Comparison of ENCODE assay signal across 12 cellular contexts in genomic region chr12:69509308-69509736, GRCh38. TPM values are rescaled to one million over a fixed set of nuclear protein-coding genes. Genes with fewer than 3 reads are reported as not detected.
DNase-seq lines count a peak whose midpoint lies in the region; TF ChIP-seq lines count a peak whose summit lies in the region.
"Had no signal": no experiment of that assay in that cellular context is flagged by ENCODE, and none has a peak within 500 bp of the region (broad histone marks: within the 10 kb centered on the region; RNA-seq: fewer than 3 reads in every experiment).

No MANE protein-coding gene starts in this region.

- peak overlapping the region; percentile 62 for H3K4me2 ChIP-seq in osteoblast (ENCODE audit: insufficient read depth, low read length)

- H3K36me3 ChIP-seq in osteoblast (ENCODE audit: insufficient read depth, low read length) = no peaks in the 10 kb centered on the region
- H3K36me3 ChIP-seq: WERI-Rb-1 had no signal

- H3K4me1 ChIP-seq in osteoblast (ENCODE audit: insufficient read depth, low read length) = peaks cover 42% of the 10 kb centered on the region

- DNase-seq in NCI-H2029 (lab: John Stamatoyannopoulos, UW) = peak; percentile 1
- DNase-seq in NCI-H2029 treated with DMSO at 0.1 percent for 48 hours (lab: John Stamatoyannopoulos, UW) = no peak
- DNase-seq in M059J (ENCODE audit: low read depth) = peak; percentile 57
- peak; percentile 17 for DNase-seq in dermis blood vessel endothelial cell
- DNase-seq in osteoblast (ENCODE audit: insufficient read length, low spot score, missing footprints) = no peak
- DNase-seq in activated CD4-positive, alpha-beta T cell treated with anti-CD3 and anti-CD28 coated beads, Interleukin-2, amount 50 U/mL, for 48 hours = no peak
- DNase-seq in activated CD4-positive, CD25-positive, alpha-beta regulatory T cell treated with anti-CD3 and anti-CD28 coated beads, Interleukin-2, amount 50 U/mL, for 72 hours = no peak
- DNase-seq in NOMO-1 treated with dmso at 0.1 percent for 144 hours (lab: John Stamatoyannopoulos, UW; ENCODE audit: unreplicated experiment) = no peak
- DNase-seq: activated naive CD4-positive, alpha-beta T cell treated with anti-CD3 and anti-CD28 coated beads, Interleukin-2, amount 10 ng/mL, durations not matched to agents 7 days and 5 days; MM.1S; stimulated activated naive CD4-positive, alpha-beta T cell treated with Interleukin-2 at 50 U/mL for 16 hours; WERI-Rb-1 had no signal

- H3K27ac ChIP-seq in osteoblast (ENCODE audit: low read depth, low read length) = peak overlapping the region; percentile 70
- H3K27ac ChIP-seq: WERI-Rb-1 had no signal

- H3K9me3 ChIP-seq in osteoblast (ENCODE audit: low read depth, low read length) = no peaks in the 10 kb centered on the region

- no peaks in the 10 kb centered on the region for H3K27me3 ChIP-seq in osteoblast (ENCODE audit: insufficient read depth, low read length)

- peaks cover 91% of the 10 kb centered on the region for H3K79me2 ChIP-seq in osteoblast (ENCODE audit: insufficient read depth, low read length)

- no peak for TF ChIP-seq CTCF in osteoblast (IDR thresholded peaks at IDR 0.05; ENCODE audit: extremely low read depth, low read depth, low read length)

- peaks cover 24% of the 10 kb centered on the region for H4K20me1 ChIP-seq in osteoblast (ENCODE audit: insufficient read depth, low read length)

- no peak overlapping the region for H2AFZ ChIP-seq in osteoblast (ENCODE audit: low read length)

- no peak overlapping the region for H3K4me3 ChIP-seq in osteoblast (ENCODE audit: insufficient read depth, low read length)

RNA-seq across cellular contexts. Expression of gene FRS2, which starts 39.1 kb away (rescaled TPM):
- 25.9 and 38.1 TPM in 2 replicates for total RNA-seq in M059J (2014; rRNA removed; shearing (Covaris generic))
- total RNA-seq in dermis blood vessel endothelial cell (17.4 and 23.3 TPM in 2 replicates), osteoblast (64.4 and 64.8 TPM in 2 replicates)

Comparison
In these comparisons a context has a peak if more than half of its experiments do, and no peak if none do; other contexts are left out.
1. DNase-seq: peak in NCI-H2029 (single experiment), M059J (single experiment) and dermis blood vessel endothelial cell (single experiment); none in NCI-H2029 treated with DMSO at 0.1 percent for 48 hours (single experiment), osteoblast (single experiment), activated CD4-positive, alpha-beta T cell treated with anti-CD3 and anti-CD28 coated beads, Interleukin-2, amount 50 U/mL, for 48 hours (0 of 2), activated CD4-positive, CD25-positive, alpha-beta regulatory T cell treated with anti-CD3 and anti-CD28 coated beads, Interleukin-2, amount 50 U/mL, for 72 hours (single experiment) and NOMO-1 treated with dmso at 0.1 percent for 144 hours (single experiment).